In the genomic region with DNA sequence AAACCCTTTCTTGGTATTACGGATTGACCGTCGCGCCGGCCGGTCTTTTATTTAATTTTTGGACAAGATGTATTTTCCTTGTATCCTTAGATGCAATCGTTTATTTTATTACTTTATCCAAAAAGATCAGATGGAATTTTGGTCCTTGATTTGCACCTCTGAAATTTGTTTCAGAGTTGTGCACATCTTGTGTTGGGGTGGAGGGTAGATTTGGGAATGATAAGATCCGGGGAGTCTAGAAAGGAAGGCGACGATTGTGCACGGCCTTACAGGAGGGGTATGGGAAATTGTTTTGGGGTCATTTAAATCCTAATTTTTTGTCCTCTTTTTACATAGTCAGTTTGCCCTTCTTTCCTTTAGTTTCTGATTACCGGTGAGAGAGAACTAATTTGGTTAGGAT, we compare ENCODE assay signal across 9 cellular contexts. TPM values are rescaled to one million over a fixed set of nuclear protein-coding genes. Genes with fewer than 3 reads are reported as not detected.
DNase-seq lines count a peak whose midpoint lies in the region; ATAC-seq and TF ChIP-seq lines count a peak whose summit lies in the region.
"Had no signal": no experiment of that assay in that cellular context is flagged by ENCODE, and none has a peak within 500 bp of the region (broad histone marks: within the 10 kb centered on the region; RNA-seq: fewer than 3 reads in every experiment).

No MANE protein-coding gene starts in this region.

- H3K4me1 Mint-ChIP-seq in HFFc6 (ENCODE audit: low read depth) (peaks cover 22% of the 10 kb centered on the region), activated B cell treated with CpG ODN at 0.5 μM for 24 hours (peaks cover 30% of the 10 kb centered on the region)

- TF ChIP-seq CTCF in HFFc6 (IDR thresholded peaks at IDR 0.05) (no peak), activated B cell treated with CpG ODN at 0.5 μM for 24 hours (IDR thresholded peaks at IDR 0.05) (no peak), smooth muscle cell (IDR thresholded peaks at IDR 0.05; ENCODE audit: borderline replicate concordance, insufficient read depth, poor library complexity, severe bottlenecking) (no peak)

- peaks cover 58% of the 10 kb centered on the region for H4K20me1 ChIP-seq in smooth muscle cell (ENCODE audit: low read depth)

- peaks cover 59% of the 10 kb centered on the region for H3K79me2 ChIP-seq in smooth muscle cell (ENCODE audit: low read depth)

- H3K9me3 Mint-ChIP-seq in HFFc6 (no peaks in the 10 kb centered on the region), activated B cell treated with CpG ODN at 0.5 μM for 24 hours (no peaks in the 10 kb centered on the region)

- peak overlapping the region; percentile 85 for H3K9ac ChIP-seq in smooth muscle cell (ENCODE audit: low read depth)

- no peak for ATAC-seq in activated B cell treated with CpG ODN at 0.5 μM for 24 hours (ENCODE audit: low read depth)
- ATAC-seq in GM18870 (IDR thresholded peaks at IDR 0.05; ENCODE audit: unreplicated experiment), result no peak

- H3K4me3 Mint-ChIP-seq in HFFc6 (peak overlapping the region; percentile 98), activated B cell treated with CpG ODN at 0.5 μM for 24 hours (peak overlapping the region; percentile 91)

- intact Hi-C loops in activated B cell treated with CpG ODN at 0.5 μM for 24 hours (cut with micrococcal nuclease), result loop anchor here (2.0 kb wide), 1 partner anchor 92 kb away; no protein-coding TSS in a partner anchor

- WGBS in iPS DF 6.9 (ENCODE audit: insufficient coverage, insufficient read length), result no CpG with 5 or more reads among the region's 12 CpGs
- WGBS in smooth muscle cell (ENCODE audit: low lambda C conversion rate), result 2% methylated on average over 12 of the region's 12 CpGs

- H3K27ac ChIP-seq in iPS DF 6.9 (ENCODE audit: low read length) (no peak overlapping the region), smooth muscle cell (ENCODE audit: low read depth) (peak overlapping the region; percentile 76)

- no peak overlapping the region for H2AFZ ChIP-seq in smooth muscle cell (ENCODE audit: low read depth)

- H3K27ac Mint-ChIP-seq in HFFc6, result peak overlapping the region; percentile 94
- peak overlapping the region; percentile 91 for H3K27ac Mint-ChIP-seq in activated B cell treated with CpG ODN at 0.5 μM for 24 hours

- POLR2A ChIA-PET in activated B cell treated with CpG ODN at 0.5 μM for 24 hours (lab: Charles Lee), result interaction anchor here (2.2 kb wide), 1 partner anchor 120 kb away, joined by 16 read pairs; no protein-coding TSS in a partner anchor

- H3K4me1 ChIP-seq in iPS DF 6.9 (ENCODE audit: control insufficient read depth, insufficient read depth, low read length), result peaks cover 2% of the 10 kb centered on the region; the same call in 1 of the 2 replicates
- H3K4me1 ChIP-seq in smooth muscle cell (ENCODE audit: low read depth), result peaks cover 25% of the 10 kb centered on the region

- no peaks in the 10 kb centered on the region for H3K27me3 ChIP-seq in iPS DF 6.9 (ENCODE audit: control insufficient read depth, insufficient read depth, low read length)
- H3K27me3 ChIP-seq in smooth muscle cell (ENCODE audit: low read depth), result no peaks in the 10 kb centered on the region

- H3K36me3 ChIP-seq in iPS DF 6.9 (ENCODE audit: control insufficient read depth, insufficient read depth, low read length) (no peaks in the 10 kb centered on the region), smooth muscle cell (ENCODE audit: low read depth) (no peaks in the 10 kb centered on the region)

- H3K9me3 ChIP-seq in iPS DF 6.9 (ENCODE audit: control insufficient read depth, insufficient read depth, low read length), result no peaks in the 10 kb centered on the region
- H3K9me3 ChIP-seq in smooth muscle cell (replicated peaks; ENCODE audit: low read depth), result no peaks in the 10 kb centered on the region

- H3K27me3 Mint-ChIP-seq in HFFc6 (ENCODE audit: insufficient read depth) (no peaks in the 10 kb centered on the region; the same call in 1 of the 2 replicates), activated B cell treated with CpG ODN at 0.5 μM for 24 hours (no peaks in the 10 kb centered on the region)

- peak overlapping the region; percentile 97 for H3K4me2 ChIP-seq in smooth muscle cell

- peaks cover 22% of the 10 kb centered on the region for H3K36me3 Mint-ChIP-seq in HFFc6 (ENCODE audit: low read depth)
- H3K36me3 Mint-ChIP-seq in activated B cell treated with CpG ODN at 0.5 μM for 24 hours (ENCODE audit: low read depth), result peaks cover 28% of the 10 kb centered on the region

- CTCF ChIA-PET in activated B cell treated with CpG ODN at 0.5 μM for 24 hours (lab: Charles Lee), result no interaction called here

- H3F3A ChIP-seq in smooth muscle cell (ENCODE audit: low read depth), result peaks cover 21% of the 10 kb centered on the region

- H3K4me3 ChIP-seq in iPS DF 6.9 (ENCODE audit: low read length), result peak overlapping the region; percentile 89; the same call in 1 of the 2 replicates
- peak overlapping the region; percentile 78 for H3K4me3 ChIP-seq in smooth muscle cell

- DNase-seq in HFFc6, result no peak
- no peak for DNase-seq in activated B cell treated with CpG ODN at 0.5 μM for 24 hours
- no peak for DNase-seq in iPS DF 6.9 (ENCODE audit: low read depth, low spot score)
- no peak for DNase-seq in smooth muscle cell (lab: John Stamatoyannopoulos, UW; ENCODE audit: unreplicated experiment)
- DNase-seq in germinal center (ENCODE audit: low spot score), result no peak
- DNase-seq in SKM-1 (lab: John Stamatoyannopoulos, UW; ENCODE audit: unreplicated experiment), result no peak
- no peak for DNase-seq in NCI-H345 (lab: John Stamatoyannopoulos, UW)
- DNase-seq: NCI-H1092 had no signal

RNA-seq across cellular contexts. Expression of gene KDM2A, which starts 1.4 kb away (rescaled TPM):
- total RNA-seq in HFFc6 (2021; fragmentation: NEBNext Ultra II Directional; extraction: Animal tissue kit (Norgen Biotek cat#: 25700)), result 10 to 100 TPM; 46.1 to 55.0 (median 49.7) TPM
- total RNA-seq in activated B cell treated with CpG ODN at 0.5 μM for 24 hours (141 and 160 TPM in 2 replicates), smooth muscle cell (42.0 and 44.9 TPM in 2 replicates)
- polyA plus RNA-seq in smooth muscle cell, result 18.9 and 21.6 TPM in 2 replicates
